ENCODE assay signal across 1 cellular context in the genomic region with DNA sequence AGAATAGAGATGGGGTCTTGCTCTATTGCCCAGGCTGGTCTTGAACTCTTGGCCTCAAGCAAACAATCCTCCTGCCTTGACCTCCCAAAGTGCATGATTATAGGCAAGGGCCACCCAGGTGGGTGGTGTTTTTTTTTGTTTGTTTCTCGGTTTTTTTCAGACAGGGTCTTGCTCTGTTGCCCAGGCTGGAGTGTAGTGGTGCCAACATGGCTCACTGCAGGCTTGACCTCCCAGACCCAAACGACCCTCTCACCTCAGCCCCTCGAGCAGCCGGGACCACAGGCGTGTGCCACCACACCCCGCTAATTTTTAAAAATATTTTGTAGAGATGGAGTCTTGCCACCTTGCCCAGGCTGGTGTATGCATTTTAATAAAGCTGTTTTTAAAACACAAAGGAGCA.
TF ChIP-seq lines count a peak whose summit lies in the region.

No MANE protein-coding gene starts in this region.

TF ChIP-seq in HepG2, 621 proteins besides CTCF, POLR2A, EP300 and RAD21:
- TF ChIP-seq ZNF121 (CRISPR knock-in tag; IDR thresholded peaks at IDR 0.05) = 0 out of 2 replicates have a peak, but pooled peaks have one; percentile 18
- TF ChIP-seq ZBTB38 (CRISPR knock-in tag; IDR thresholded peaks at IDR 0.05) = no peak
